In genomic region chr4:15779336-15779735, GRCh38 we compare ENCODE assay signal across 8 cellular contexts. TPM values are rescaled to one million over a fixed set of nuclear protein-coding genes. Genes with fewer than 3 reads are reported as not detected.
A peak's percentile ranks its signal among the peaks of the same experiment; 100 is the strongest.
DNase-seq lines count a peak whose midpoint lies in the region; ATAC-seq and TF ChIP-seq lines count a peak whose summit lies in the region.

No MANE protein-coding gene starts in this region.

- intact Hi-C loops in Caco-2 (cut with micrococcal nuclease; ENCODE audit: unreplicated experiment): no loop called here
- intact Hi-C loops in left cardiac atrium (cut with DNase I): no loop called here

- H3K9me3 Mint-ChIP-seq in Caco-2 (ENCODE audit: unreplicated experiment) (no peaks in the 10 kb centered on the region), IgD-negative memory B cell (no peaks in the 10 kb centered on the region)
- H3K9me3 Mint-ChIP-seq in activated naive CD8-positive, alpha-beta T cell treated with anti-CD3 and anti-CD28 coated beads for 36 hours: no peaks in the 10 kb centered on the region

- peak; percentile 76 to 79 for ATAC-seq in left cardiac atrium
- ATAC-seq in HG03097 (IDR thresholded peaks at IDR 0.05; ENCODE audit: low FRiP score, unreplicated experiment): no peak
- ATAC-seq in GM18907 (IDR thresholded peaks at IDR 0.05; ENCODE audit: unreplicated experiment): no peak

- no peak overlapping the region for H3K27ac ChIP-seq in osteoblast (ENCODE audit: low read depth, low read length)

- H3K27ac Mint-ChIP-seq in Caco-2 (ENCODE audit: unreplicated experiment) (no peak overlapping the region), IgD-negative memory B cell (peak overlapping the region in 2 of 3 donors; percentile 21 to 26)
- H3K27ac Mint-ChIP-seq in activated naive CD8-positive, alpha-beta T cell treated with anti-CD3 and anti-CD28 coated beads for 36 hours: peak overlapping the region; percentile 85

- peak overlapping the region; percentile 78 for H2AFZ ChIP-seq in osteoblast (ENCODE audit: low read length)

- H3K27me3 ChIP-seq in Caco-2 (replicated peaks; ENCODE audit: control insufficient read depth, insufficient read depth, low read length) (no peaks in the 10 kb centered on the region), osteoblast (ENCODE audit: insufficient read depth, low read length) (peaks cover 71% of the 10 kb centered on the region)

- H3K36me3 ChIP-seq in Caco-2 (ENCODE audit: control insufficient read depth, insufficient read depth, low read length) (no peaks in the 10 kb centered on the region), osteoblast (ENCODE audit: insufficient read depth, low read length) (no peaks in the 10 kb centered on the region)

- POLR2A ChIA-PET in Caco-2 (lab: Charles Lee): no interaction called here

- H3K4me2 ChIP-seq in osteoblast (ENCODE audit: insufficient read depth, low read length): peak overlapping the region; percentile 73

- H3K4me3 ChIP-seq in Caco-2 (ENCODE audit: low read depth, low read length): peak overlapping the region; percentile 17; the same call in 1 of the 2 replicates
- H3K4me3 ChIP-seq in osteoblast (ENCODE audit: insufficient read depth, low read length): peak overlapping the region; percentile 67

- no peaks in the 10 kb centered on the region for H3K4me1 ChIP-seq in Caco-2
- peaks cover 10% of the 10 kb centered on the region for H3K4me1 ChIP-seq in osteoblast (ENCODE audit: insufficient read depth, low read length)

- no peak for DNase-seq in Caco-2
- no peak for DNase-seq in activated naive CD8-positive, alpha-beta T cell treated with anti-CD3 and anti-CD28 coated beads for 36 hours
- DNase-seq in left cardiac atrium: peak; percentile 50
- peak; percentile 86 for DNase-seq in osteoblast (ENCODE audit: insufficient read length, low spot score, missing footprints)
- DNase-seq in activated CD4-positive, alpha-beta T cell treated with anti-CD3 and anti-CD28 coated beads for 1 hour: no peak

- H3K27me3 Mint-ChIP-seq in Caco-2 (ENCODE audit: insufficient read depth, unreplicated experiment): peaks cover 38% of the 10 kb centered on the region
- H3K27me3 Mint-ChIP-seq in IgD-negative memory B cell: peaks cover 13% of the 10 kb centered on the region
- peaks cover 8% of the 10 kb centered on the region for H3K27me3 Mint-ChIP-seq in activated naive CD8-positive, alpha-beta T cell treated with anti-CD3 and anti-CD28 coated beads for 36 hours

- H3K9me3 ChIP-seq in Caco-2: no peaks in the 10 kb centered on the region
- no peaks in the 10 kb centered on the region for H3K9me3 ChIP-seq in osteoblast (ENCODE audit: low read depth, low read length)

- CTCF ChIA-PET in Caco-2 (lab: Charles Lee): no interaction called here

- peaks cover 6% of the 10 kb centered on the region for H3K4me1 Mint-ChIP-seq in Caco-2 (ENCODE audit: low read depth, unreplicated experiment)
- peaks cover 47 to 57% (median 47%) of the 10 kb centered on the region in 3 donors for H3K4me1 Mint-ChIP-seq in IgD-negative memory B cell
- peaks cover 46% of the 10 kb centered on the region for H3K4me1 Mint-ChIP-seq in activated naive CD8-positive, alpha-beta T cell treated with anti-CD3 and anti-CD28 coated beads for 36 hours

- TF ChIP-seq CTCF in Caco-2 (IDR thresholded peaks at IDR 0.05; ENCODE audit: insufficient read depth in 1 of 2, low read depth in 1 of 2, low read length in 1 of 2, severe bottlenecking in 1 of 2, unreplicated experiment in 1 of 2) (peak in 1 of 2 experiments; percentile 46), osteoblast (IDR thresholded peaks at IDR 0.05; ENCODE audit: extremely low read depth, low read depth, low read length) (peak; percentile 36)

- no peaks in the 10 kb centered on the region for H4K20me1 ChIP-seq in osteoblast (ENCODE audit: insufficient read depth, low read length)

- no TSS peak for BruUV-seq in Caco-2 (replicated peaks; lab: Mats Ljungman, UMichigan)

- H3K4me3 Mint-ChIP-seq in Caco-2 (ENCODE audit: unreplicated experiment) (peak overlapping the region; percentile 57), IgD-negative memory B cell (peak overlapping the region; percentile 82 to 96 (median 92))
- H3K4me3 Mint-ChIP-seq in activated naive CD8-positive, alpha-beta T cell treated with anti-CD3 and anti-CD28 coated beads for 36 hours: peak overlapping the region; percentile 94

- no peaks in the 10 kb centered on the region for H3K79me2 ChIP-seq in osteoblast (ENCODE audit: insufficient read depth, low read length)

- H3K36me3 Mint-ChIP-seq in Caco-2 (ENCODE audit: insufficient read depth, unreplicated experiment) (no peaks in the 10 kb centered on the region), IgD-negative memory B cell (no peaks in the 10 kb centered on the region)
- peaks cover 50% of the 10 kb centered on the region for H3K36me3 Mint-ChIP-seq in activated naive CD8-positive, alpha-beta T cell treated with anti-CD3 and anti-CD28 coated beads for 36 hours

RNA-seq across cellular contexts. Expression of gene CD38, which starts 1.2 kb away (rescaled TPM):
- not detected in 2 replicates for total RNA-seq in Caco-2 (2022)
- 20.9 TPM for polyA plus RNA-seq in IgD-negative memory B cell
- 10 to 100 TPM; 40.3 to 42.1 TPM for total RNA-seq in activated naive CD8-positive, alpha-beta T cell treated with anti-CD3 and anti-CD28 coated beads for 36 hours
- total RNA-seq in left cardiac atrium: 1 to 10 TPM; 5.7 to 6.9 TPM
- under 0.01 TPM in 2 replicates for total RNA-seq in osteoblast

Comparison
In these comparisons a context has a peak if more than half of its experiments do, and no peak if none do; other contexts are left out.
1. DNase-seq: peak in left cardiac atrium (single experiment) and osteoblast (single experiment); none in Caco-2 (0 of 2), activated naive CD8-positive, alpha-beta T cell treated with anti-CD3 and anti-CD28 coated beads for 36 hours (single experiment) and activated CD4-positive, alpha-beta T cell treated with anti-CD3 and anti-CD28 coated beads for 1 hour (single experiment).
2. ATAC-seq: peak in left cardiac atrium (2 of 2); none in HG03097 (single experiment) and GM18907 (single experiment).
3. RNA of gene CD38, which starts 1.2 kb away (total RNA-seq): 40.3 to 42.1 TPM in activated naive CD8-positive, alpha-beta T cell treated with anti-CD3 and anti-CD28 coated beads for 36 hours; 5.7 to 6.9 TPM in left cardiac atrium, not detected in Caco-2 and under 0.01 TPM in osteoblast; every median in the first group is over 4 times any median in the second.
4. Peak in every context shown above with its lines, with median percentiles within 50 percentile points of each other: H3K4me3 Mint-ChIP-seq.